Comparison of ENCODE assay signal across 9 cellular contexts in the genomic region with DNA sequence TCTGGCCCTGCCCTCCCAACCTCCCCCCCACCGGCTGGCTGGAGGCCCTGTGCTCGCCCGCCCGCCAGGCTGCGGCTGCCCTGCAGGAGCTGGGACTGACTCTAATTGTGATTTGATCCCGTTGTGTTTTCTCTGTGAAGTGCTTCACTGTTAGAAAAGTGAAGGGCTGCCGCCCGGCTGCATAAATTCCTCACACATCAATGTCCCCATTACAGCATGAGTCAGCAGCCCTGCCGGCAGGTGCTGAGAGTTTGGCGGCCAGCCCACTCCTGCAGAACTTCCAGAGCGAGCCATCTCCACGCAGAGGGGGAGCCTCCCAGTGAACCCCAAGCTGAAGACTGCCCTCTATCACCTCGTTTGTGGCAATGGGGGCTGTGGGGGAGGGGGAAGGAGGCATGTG.
DNase-seq lines count a peak whose midpoint lies in the region; TF ChIP-seq lines count a peak whose summit lies in the region.
"Had no signal": no experiment of that assay in that cellular context is flagged by ENCODE, and none has a peak within 500 bp of the region (broad histone marks: within the 10 kb centered on the region; RNA-seq: fewer than 3 reads in every experiment).

No MANE protein-coding gene starts in this region.

- peaks cover 8% of the 10 kb centered on the region for H3K4me1 ChIP-seq in prostate gland (replicated peaks)
- no peaks in the 10 kb centered on the region for H3K4me1 ChIP-seq in OCI-LY7 (ENCODE audit: insufficient read depth, low read length, poor library complexity, severe bottlenecking)

- BruUV-seq in OCI-LY7 (replicated peaks; lab: Mats Ljungman, UMichigan): no TSS peak

- intact Hi-C loops in prostate gland (cut with DNase I) (no loop called here), OCI-LY7 (cut with micrococcal nuclease; ENCODE audit: unreplicated experiment) (no loop called here)

- no peak for TF ChIP-seq POLR2A in prostate gland (IDR thresholded peaks at IDR 0.05)

- no peak overlapping the region for H2AFZ ChIP-seq in OCI-LY7 (ENCODE audit: low read length)

- H3K79me2 ChIP-seq in OCI-LY7 (ENCODE audit: insufficient read depth, low read depth, low read length): no peaks in the 10 kb centered on the region

- H3K9me2 ChIP-seq in OCI-LY7 (ENCODE audit: insufficient read depth, low read length): no peaks in the 10 kb centered on the region

- 14% methylated on average over 12 of the region's 13 CpGs for WGBS in prostate gland

- no peaks in the 10 kb centered on the region for H3K27me3 ChIP-seq in prostate gland (replicated peaks; ENCODE audit: insufficient read depth)

- peak overlapping the region; percentile 43 to 76 for H3K27ac ChIP-seq in prostate gland
- H3K27ac ChIP-seq in OCI-LY7 (ENCODE audit: low read depth, low read length, poor library complexity, severe bottlenecking): no peak overlapping the region
- H3K27ac ChIP-seq: neutrophil had no signal

- H4K20me1 ChIP-seq in OCI-LY7 (ENCODE audit: insufficient read depth, low read length): no peaks in the 10 kb centered on the region

- H3K9me3 ChIP-seq in prostate gland: no peaks in the 10 kb centered on the region
- H3K9me3 ChIP-seq in OCI-LY7 (ENCODE audit: low read length): no peaks in the 10 kb centered on the region
- H3K9me3 ChIP-seq: neutrophil had no signal

- DNase-seq in HT1080 (ENCODE audit: low read depth) (peak; percentile 41), NCI-H510A treated with DMSO at 0.1 percent for 48 hours (lab: John Stamatoyannopoulos, UW) (peak; percentile 77), fibroblast of villous mesenchyme (ENCODE audit: low read depth) (peak; percentile 13), prostate gland (ENCODE audit: low spot score) (peak; percentile 79), SKM-1 (lab: John Stamatoyannopoulos, UW; ENCODE audit: unreplicated experiment) (no peak), OCI-LY7 (ENCODE audit: low spot score) (no peak), GDM1 (lab: John Stamatoyannopoulos, UW) (no peak)
- DNase-seq in activated naive CD4-positive, alpha-beta T cell (lab: John Stamatoyannopoulos, UW): no peak

- no peak overlapping the region for H3K4me3 ChIP-seq in fibroblast of villous mesenchyme (ENCODE audit: low read depth, low read length)
- no peak overlapping the region for H3K4me3 ChIP-seq in prostate gland
- H3K4me3 ChIP-seq in OCI-LY7 (ENCODE audit: low read depth, low read length, poor library complexity, severe bottlenecking): no peak overlapping the region

- TF ChIP-seq CTCF in fibroblast of villous mesenchyme (IDR thresholded peaks at IDR 0.05; ENCODE audit: insufficient read depth, low read depth, low read length): no peak
- TF ChIP-seq CTCF in prostate gland (IDR thresholded peaks at IDR 0.05): peak in 1 of 4 experiments; percentile 29
- TF ChIP-seq CTCF in OCI-LY7 (conservative IDR thresholded peaks at IDR 0.05; ENCODE audit: low read length): no peak

- H3K36me3 ChIP-seq in prostate gland (no peaks in the 10 kb centered on the region), OCI-LY7 (ENCODE audit: insufficient read depth, low read length) (no peaks in the 10 kb centered on the region)
- H3K36me3 ChIP-seq: neutrophil had no signal

- H3K4me2 ChIP-seq in OCI-LY7 (ENCODE audit: low read length): no peak overlapping the region

- POLR2A ChIA-PET in OCI-LY7 (lab: Charles Lee): no interaction called here

- CTCF ChIA-PET in OCI-LY7 (lab: Charles Lee; ENCODE audit: unreplicated experiment): no interaction called here

Comparison
In these comparisons a context has a peak if more than half of its experiments do, and no peak if none do; other contexts are left out.
1. DNase-seq: peak in HT1080 (single experiment), NCI-H510A treated with DMSO at 0.1 percent for 48 hours (single experiment), fibroblast of villous mesenchyme (single experiment) and prostate gland (single experiment); none in SKM-1 (single experiment), OCI-LY7 (single experiment), GDM1 (single experiment) and activated naive CD4-positive, alpha-beta T cell (0 of 4).